In genomic region chr19:6056801-6057650, GRCh38 we compare ENCODE assay signal across 8 cellular contexts. TPM values are rescaled to one million over a fixed set of nuclear protein-coding genes. Genes with fewer than 3 reads are reported as not detected.
DNase-seq lines count a peak whose midpoint lies in the region; ATAC-seq and TF ChIP-seq lines count a peak whose summit lies in the region.

No MANE protein-coding gene starts in this region.

- intact Hi-C loops in PC-3 (cut with micrococcal nuclease) = no loop called here
- intact Hi-C loops in right lobe of liver (cut with DNase I) = no loop called here

- peaks cover 29% of the 10 kb centered on the region for H3K4me1 ChIP-seq in PC-3 (ENCODE audit: insufficient read depth, low read length)
- peaks cover 0 to 19% (median 7%) of the 10 kb centered on the region in 4 donors for H3K4me1 ChIP-seq in right lobe of liver
- H3K4me1 ChIP-seq in suprapubic skin = peaks cover 70% of the 10 kb centered on the region

- TF ChIP-seq POLR2A in right lobe of liver (IDR thresholded peaks at IDR 0.05) (no peak), suprapubic skin (IDR thresholded peaks at IDR 0.05) (peak in 1 of 2 donors; percentile 47)

- no peaks in the 10 kb centered on the region for H3F3A ChIP-seq in PC-3 (ENCODE audit: low read length, unreplicated experiment)

- BruUV-seq in PC-3 (replicated peaks; lab: Mats Ljungman, UMichigan) = no TSS peak

- H3K27me3 ChIP-seq in PC-3 (ENCODE audit: low read length) (no peaks in the 10 kb centered on the region), right lobe of liver (no peaks in the 10 kb centered on the region), suprapubic skin (no peaks in the 10 kb centered on the region)

- peak overlapping the region; percentile 47 for H3K27ac ChIP-seq in PC-3 (ENCODE audit: low read length)
- H3K27ac ChIP-seq in coronary artery = peak overlapping the region; percentile 88 to 98
- H3K27ac ChIP-seq in right lobe of liver = peak overlapping the region; percentile 38 to 84 (median 67)
- H3K27ac ChIP-seq in suprapubic skin = peak overlapping the region; percentile 97

- TF ChIP-seq CTCF in PC-3 (conservative IDR thresholded peaks at IDR 0.05; ENCODE audit: low read depth, low read length) (no peak), coronary artery (IDR thresholded peaks at IDR 0.05) (no peak), right lobe of liver (IDR thresholded peaks at IDR 0.05) (no peak), suprapubic skin (IDR thresholded peaks at IDR 0.05) (no peak)

- no peaks in the 10 kb centered on the region for H3K9me3 ChIP-seq in PC-3 (ENCODE audit: low read length)
- no peaks in the 10 kb centered on the region for H3K9me3 ChIP-seq in right lobe of liver
- no peaks in the 10 kb centered on the region for H3K9me3 ChIP-seq in suprapubic skin

- H4K20me1 ChIP-seq in PC-3 (ENCODE audit: low read length) = no peaks in the 10 kb centered on the region

- 36% methylated on average over 24 of the region's 28 CpGs for WGBS in right lobe of liver (ENCODE audit: insufficient coverage, low coverage, low lambda C conversion rate, missing lambda C conversion rate)
- WGBS in suprapubic skin = 6% methylated on average over 21 of the region's 28 CpGs

- H3K79me2 ChIP-seq in PC-3 (ENCODE audit: low read length) = no peaks in the 10 kb centered on the region

- DNase-seq in activated effector memory CD4-positive, alpha-beta T cell treated with anti-CD3 and anti-CD28 coated beads, Interleukin-2, amount 50 U/mL, for 16 hours = peak; percentile 69
- DNase-seq in activated effector memory CD4-positive, alpha-beta T cell treated with Interleukin-2 at 50 U/mL for 16 hours = no peak
- DNase-seq in PC-3 = peak; percentile 84
- peak; percentile 96 for DNase-seq in coronary artery (ENCODE audit: low spot score)
- peak in 2 of 3 donors; percentile 61 to 65 for DNase-seq in right lobe of liver
- peak; percentile 92 to 94 for DNase-seq in suprapubic skin (ENCODE audit: low spot score in 2 of 2)

- POLR2A ChIA-PET in PC-3 (lab: Charles Lee; ENCODE audit: unreplicated experiment) = interaction anchor here (0.5 to 1.1 kb wide), 2 partner anchors 30 to 36 kb away, joined by 3 read pairs; no protein-coding TSS in a partner anchor

- ATAC-seq in PC-3 (peak; percentile 73), right lobe of liver (peak; percentile 70 to 81 (median 78)), GM18907 (IDR thresholded peaks at IDR 0.05; ENCODE audit: unreplicated experiment) (no peak), HG03139 (IDR thresholded peaks at IDR 0.05; ENCODE audit: unreplicated experiment) (no peak)

- peak overlapping the region; percentile 2; the same call in 1 of the 2 replicates for H3K9ac ChIP-seq in PC-3 (ENCODE audit: low read length)

- H3K36me3 ChIP-seq in PC-3 (ENCODE audit: low read depth, low read length) (no peaks in the 10 kb centered on the region), right lobe of liver (no peaks in the 10 kb centered on the region), suprapubic skin (no peaks in the 10 kb centered on the region)

- H3K9me2 ChIP-seq in PC-3 (replicated peaks; ENCODE audit: low read length) = no peaks in the 10 kb centered on the region

- H2AFZ ChIP-seq in PC-3 (ENCODE audit: low read length) = no peak overlapping the region

- H3K4me3 ChIP-seq in PC-3 (ENCODE audit: low read length) = no peak overlapping the region
- H3K4me3 ChIP-seq in coronary artery = peak overlapping the region; percentile 59
- no peak overlapping the region for H3K4me3 ChIP-seq in right lobe of liver
- peak overlapping the region; percentile 31 for H3K4me3 ChIP-seq in suprapubic skin

- CTCF ChIA-PET in PC-3 (lab: Charles Lee) = interaction anchor here (0.5 kb wide), 2 partner anchors 10 to 69 kb away, joined by 3 read pairs; no protein-coding TSS in a partner anchor

- no peak for TF ChIP-seq EP300 in suprapubic skin (IDR thresholded peaks at IDR 0.05)

- no peak overlapping the region for H3K4me2 ChIP-seq in PC-3 (ENCODE audit: low read length)

RNA-seq across cellular contexts. Expression of gene RFX2, which starts 53.3 kb away (rescaled TPM):
- total RNA-seq in PC-3 (2014; rRNA removed) (10.5 and 11.3 TPM in 2 replicates), right lobe of liver (1 to 10 TPM; 1.6 to 2.9 (median 1.9) TPM), suprapubic skin (10 to 100 TPM; 28.8 to 62.0 (median 43.5) TPM)

Comparison
In these comparisons a context has a peak if more than half of its experiments do, and no peak if none do; other contexts are left out.
1. ATAC-seq: peak in PC-3 (single experiment) and right lobe of liver (4 of 4); none in GM18907 (single experiment) and HG03139 (single experiment).
2. H3K27ac ChIP-seq: peak in every context shown above with its lines; median percentile 97 in suprapubic skin; 93 in coronary artery; 67 in right lobe of liver; 47 in PC-3.
3. H3K4me3 ChIP-seq: peak in coronary artery (single experiment) and suprapubic skin (single experiment); none in PC-3 (single experiment) and right lobe of liver (0 of 3).